Comparison of ENCODE assay signal across 25 cellular contexts in genomic region chr6:129835691-129836090, GRCh38. TPM values are rescaled to one million over a fixed set of nuclear protein-coding genes. Genes with fewer than 3 reads are reported as not detected.
DNase-seq lines count a peak whose midpoint lies in the region; ATAC-seq, FAIRE-seq and TF ChIP-seq lines count a peak whose summit lies in the region.
"Had no signal": no experiment of that assay in that cellular context is flagged by ENCODE, and none has a peak within 500 bp of the region (broad histone marks: within the 10 kb centered on the region; RNA-seq: fewer than 3 reads in every experiment).

No MANE protein-coding gene starts in this region.

- H4K20me1 ChIP-seq in astrocyte (ENCODE audit: insufficient read depth, low read length): no peaks in the 10 kb centered on the region

- peak overlapping the region; percentile 55 for H3K4me2 ChIP-seq in astrocyte (ENCODE audit: low read length)

- no peak for FAIRE-seq in astrocyte (lab: Jason Lieb, UNC)
- FAIRE-seq: GM12892, GM18507, RCC 7860 had no signal

- no peak for TF ChIP-seq CTCF in astrocyte (IDR thresholded peaks at IDR 0.05; ENCODE audit: insufficient read depth, low read depth, low read length)
- no peak for TF ChIP-seq CTCF in MCF 10A (IDR thresholded peaks at IDR 0.05; ENCODE audit: unreplicated experiment)

- H3K27ac Mint-ChIP-seq in astrocyte (ENCODE audit: unreplicated experiment) (no peak overlapping the region), MCF 10A (ENCODE audit: low read depth, unreplicated experiment) (no peak overlapping the region)
- H3K27ac Mint-ChIP-seq: HFFc6, IgD-negative memory B cell had no signal

- intact Hi-C loops in MCF 10A (cut with micrococcal nuclease): no loop called here

- H3K4me1 Mint-ChIP-seq in astrocyte (ENCODE audit: low read depth, unreplicated experiment) (no peaks in the 10 kb centered on the region), MCF 10A (ENCODE audit: insufficient read depth, unreplicated experiment) (no peaks in the 10 kb centered on the region)
- H3K4me1 Mint-ChIP-seq: CD14-positive monocyte had no signal

- H3K9me3 Mint-ChIP-seq in astrocyte (ENCODE audit: unreplicated experiment) (peaks cover 20% of the 10 kb centered on the region), MCF 10A (ENCODE audit: unreplicated experiment) (peaks cover 15% of the 10 kb centered on the region)

- ATAC-seq in esophagus mucosa: peak; percentile 91
- no peak for ATAC-seq in GM21737 (IDR thresholded peaks at IDR 0.05; ENCODE audit: unreplicated experiment)
- ATAC-seq in GM19467 (IDR thresholded peaks at IDR 0.05; ENCODE audit: unreplicated experiment): no peak
- ATAC-seq in HG02759 (IDR thresholded peaks at IDR 0.05; ENCODE audit: unreplicated experiment): no peak

- H3K36me3 ChIP-seq in astrocyte (ENCODE audit: insufficient read depth, low read length): no peaks in the 10 kb centered on the region

- CTCF ChIA-PET in MCF 10A (lab: Yijun Ruan, JAX): interaction anchor here (1.2 kb wide), 1 partner anchor 8 kb away, joined by 3 read pairs; no protein-coding TSS in a partner anchor

- H3K27me3 Mint-ChIP-seq in astrocyte (ENCODE audit: low read depth, unreplicated experiment): no peaks in the 10 kb centered on the region
- H3K27me3 Mint-ChIP-seq in MCF 10A (ENCODE audit: insufficient read depth, unreplicated experiment): no peaks in the 10 kb centered on the region

- H3K27me3 ChIP-seq in astrocyte (ENCODE audit: insufficient read depth, low read length): no peaks in the 10 kb centered on the region

- peak overlapping the region; percentile 23 for H3K4me3 ChIP-seq in astrocyte (ENCODE audit: insufficient read depth, low read depth, low read length)

- H3K36me3 Mint-ChIP-seq in astrocyte (ENCODE audit: low read depth, unreplicated experiment) (no peaks in the 10 kb centered on the region), MCF 10A (ENCODE audit: insufficient read depth, unreplicated experiment) (peaks cover 4% of the 10 kb centered on the region)
- H3K36me3 Mint-ChIP-seq: CD14-positive monocyte, IgD-negative memory B cell had no signal

- peak overlapping the region; percentile 34 for H2AFZ ChIP-seq in astrocyte (ENCODE audit: low read depth, low read length)

- no peak overlapping the region for H3K4me3 Mint-ChIP-seq in astrocyte (ENCODE audit: unreplicated experiment)
- H3K4me3 Mint-ChIP-seq in MCF 10A (ENCODE audit: unreplicated experiment): no peak overlapping the region
- H3K4me3 Mint-ChIP-seq: CD14-positive monocyte, HFFc6, IgD-negative memory B cell had no signal

- no peaks in the 10 kb centered on the region for H3K9me3 ChIP-seq in astrocyte (ENCODE audit: insufficient read depth, low read depth, low read length)

- no TSS peak for BruUV-seq in MCF 10A (replicated peaks; lab: Mats Ljungman, UMichigan)

- H3K9ac ChIP-seq in astrocyte (ENCODE audit: low read length): no peak overlapping the region

- H3K27ac ChIP-seq in astrocyte (ENCODE audit: low read depth, low read length): no peak overlapping the region
- H3K27ac ChIP-seq: 22Rv1 had no signal

- no peaks in the 10 kb centered on the region for H3K79me2 ChIP-seq in astrocyte (ENCODE audit: insufficient read depth, low read length)

- no peaks in the 10 kb centered on the region for H3K4me1 ChIP-seq in astrocyte (ENCODE audit: insufficient read depth, low read length)

- POLR2A ChIA-PET in MCF 10A (lab: Yijun Ruan, JAX): no interaction called here

- DNase-seq in DMS53 (lab: John Stamatoyannopoulos, UW): peak; percentile 1
- DNase-seq in DMS53 treated with DMSO at 0.1 percent for 48 hours (lab: John Stamatoyannopoulos, UW; ENCODE audit: unreplicated experiment): no peak
- peak; percentile 14 for DNase-seq in astrocyte (ENCODE audit: low read depth)
- no peak for DNase-seq in MCF 10A (ENCODE audit: unreplicated experiment)
- DNase-seq: H7, HFFc6, Kasumi-1, MM.1S, NCI-H1092, NCI-H1436 treated with DMSO at 0.1 percent for 48 hours, NCI-H2029, NCI-H446, NCI-H69, Right ventricle myocardium superior had no signal

RNA-seq across cellular contexts. Expression of gene TMEM244, which starts 25.4 kb away (rescaled TPM):
- total RNA-seq in astrocyte (not detected in 2 replicates), esophagus mucosa (not detected), MCF 10A (2022) (not detected in 2 replicates)
- total RNA-seq: H7, HFFc6, HT1080, Right ventricle myocardium superior had no signal

Comparison
In these comparisons a context has a peak if more than half of its experiments do, and no peak if none do; other contexts are left out.
1. DNase-seq: peak in DMS53 (single experiment) and astrocyte (single experiment); none in DMS53 treated with DMSO at 0.1 percent for 48 hours (single experiment) and MCF 10A (single experiment).